25 cellular contexts compared by ENCODE assay signal in the genomic region with DNA sequence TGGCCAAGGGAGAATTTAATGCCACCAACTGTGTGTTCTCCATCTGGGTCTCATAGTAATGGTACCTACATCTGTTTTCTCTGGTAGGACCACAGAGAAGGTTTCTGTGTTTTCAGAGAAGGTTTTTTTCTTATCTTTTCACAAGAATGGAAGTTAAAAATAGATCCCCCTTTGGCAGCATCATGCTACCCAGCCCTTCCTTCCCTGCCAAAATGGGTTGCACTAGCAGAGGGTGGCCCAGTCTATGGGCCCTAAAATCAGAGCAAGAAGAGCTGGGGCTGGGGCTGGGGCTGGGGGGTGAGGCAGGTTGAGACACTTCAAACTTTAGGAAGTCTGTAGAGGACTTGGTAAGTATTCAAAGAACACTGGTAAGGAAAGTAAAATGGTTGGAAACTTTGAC.
"Had no signal": no experiment of that assay in that cellular context is flagged by ENCODE, and none has a peak within 500 bp of the region (broad histone marks: within the 10 kb centered on the region; RNA-seq: fewer than 3 reads in every experiment).

No MANE protein-coding gene starts in this region.

- H3K27ac ChIP-seq: gastrocnemius medialis, left ventricle myocardium inferior, sigmoid colon, transverse colon had no signal

- DNase-seq: activated B cell treated with CpG ODN at 0.5 μM for 24 hours; activated CD4-positive, alpha-beta T cell treated with anti-CD3 and anti-CD28 coated beads for 36 hours; activated CD4-positive, alpha-beta T cell treated with anti-CD3 and anti-CD28 coated beads, Interleukin-2, amount 50 U/mL, for 4 hours; activated CD8-positive, alpha-beta memory T cell treated with anti-CD3 and anti-CD28 coated beads for 24 hours; activated CD8-positive, alpha-beta memory T cell treated with anti-CD3 and anti-CD28 coated beads, Interleukin-2, amount 50 U/mL, for 4 hours; activated naive CD4-positive, alpha-beta T cell treated with Interleukin-2 at 50 U/mL for 16 hours; activated naive CD8-positive, alpha-beta T cell treated with anti-CD3 and anti-CD28 coated beads, Interleukin-2, amount 10 ng/mL, durations not matched to agents 7 days and 5 days; activated T-cell treated with anti-CD3 and anti-CD28 coated beads, Interleukin-2, amount 50 U/mL, for 24 hours; amniotic stem cell; cortex of kidney; erythroblast; gastrocnemius medialis; head of caudate nucleus; left ventricle myocardium inferior; midbrain; nucleus accumbens; sigmoid colon; stimulated activated CD4-positive, alpha-beta T cell treated with anti-CD3 and anti-CD28 coated beads, Interleukin-15, amount 100 ng/mL, for 24 hours; stimulated activated CD4-positive, alpha-beta T cell treated with anti-CD3 and anti-CD28 coated beads, Interleukin-2, amount 100 ng/mL, for 48 hours; stimulated activated CD8-positive, alpha-beta memory T cell treated with anti-CD3 and anti-CD28 coated beads, Interleukin-4, amount 100 ng/mL, for 48 hours; stimulated activated naive B cell treated with anti-CD40 and anti-IgM and Interleukin-4, amounts not matched to agents 10 μg/mL and 1 μg/mL and 100 μg/mL, for 72 hours; transverse colon had no signal

- H3K27me3 ChIP-seq: cardiac muscle cell, gastrocnemius medialis, sigmoid colon, transverse colon had no signal

- H3K4me1 ChIP-seq: gastrocnemius medialis, left ventricle myocardium inferior, sigmoid colon, transverse colon had no signal

- H3K9me3 ChIP-seq: gastrocnemius medialis, sigmoid colon, transverse colon had no signal

- ATAC-seq: activated CD4-positive, alpha-beta T cell treated with anti-CD3 and anti-CD28 coated beads for 36 hours; activated T-helper 17 cell treated with anti-CD3 and anti-CD28 coated beads, Interleukin-2, amount 50 U/mL, for 72 hours; gastrocnemius medialis; stimulated activated naive B cell treated with anti-CD40 and anti-IgM and Interleukin-4, amounts not matched to agents 10 μg/mL and 1 μg/mL and 100 μg/mL, for 72 hours had no signal

- H3K4me2 ChIP-seq: smooth muscle cell had no signal

- H3K36me3 ChIP-seq: cardiac muscle cell, gastrocnemius medialis, left ventricle myocardium inferior, sigmoid colon, transverse colon had no signal

- H3K4me3 ChIP-seq: cardiac muscle cell, gastrocnemius medialis, left ventricle myocardium inferior, sigmoid colon, smooth muscle cell, transverse colon had no signal
